ENCODE assay signal across 9 cellular contexts in genomic region chr21:38159355-38159754, GRCh38.
DNase-seq lines count a peak whose midpoint lies in the region; ATAC-seq, FAIRE-seq and TF ChIP-seq lines count a peak whose summit lies in the region.
"Had no signal": no experiment of that assay in that cellular context is flagged by ENCODE, and none has a peak within 500 bp of the region (broad histone marks: within the 10 kb centered on the region; RNA-seq: fewer than 3 reads in every experiment).

No MANE protein-coding gene starts in this region.

- H3K36me3 ChIP-seq in OCI-LY3 (replicated peaks; ENCODE audit: low read depth, low read length), result no peaks in the 10 kb centered on the region

- H3K9ac ChIP-seq in OCI-LY3 (ENCODE audit: low read length), result no peak overlapping the region

- no peak overlapping the region for H3K27ac Mint-ChIP-seq in activated T-cell treated with anti-CD3 and anti-CD28 coated beads, Interleukin-2, amount 50 U/mL, for 24 hours
- H3K27ac Mint-ChIP-seq: T-helper 1 cell treated with Interleukin-12 subunit alpha and Interleukin-12 subunit beta and Interleukin-4 antibody, amounts not matched to agents 30 μg/mL and 1 μg/mL, for 36 hours had no signal

- H3K4me3 ChIP-seq in OCI-LY3 (ENCODE audit: low read length) (no peak overlapping the region), fibroblast of villous mesenchyme (ENCODE audit: low read depth, low read length) (no peak overlapping the region)

- H4K20me1 ChIP-seq in OCI-LY3 (ENCODE audit: insufficient read depth, low read length), result no peaks in the 10 kb centered on the region

- H3K9me3 ChIP-seq in OCI-LY3 (ENCODE audit: insufficient read depth, low read length), result no peaks in the 10 kb centered on the region

- peaks cover 24% of the 10 kb centered on the region for H3K27me3 Mint-ChIP-seq in activated T-cell treated with anti-CD3 and anti-CD28 coated beads, Interleukin-2, amount 50 U/mL, for 24 hours

- H3K4me1 Mint-ChIP-seq in activated T-cell treated with anti-CD3 and anti-CD28 coated beads, Interleukin-2, amount 50 U/mL, for 24 hours (ENCODE audit: low read depth), result no peaks in the 10 kb centered on the region

- DNase-seq in D721Med (ENCODE audit: insufficient read length, low spot score) (no peak), fibroblast of villous mesenchyme (ENCODE audit: low read depth) (peak; percentile 89), pons (ENCODE audit: low spot score) (peak; percentile 46)
- DNase-seq in activated T-cell treated with anti-CD3 and anti-CD28 coated beads, Interleukin-2, amount 50 U/mL, for 24 hours, result peak; percentile 48

- no peak overlapping the region for H3K4me3 Mint-ChIP-seq in activated T-cell treated with anti-CD3 and anti-CD28 coated beads, Interleukin-2, amount 50 U/mL, for 24 hours
- H3K4me3 Mint-ChIP-seq: T-helper 1 cell treated with Interleukin-12 subunit alpha and Interleukin-12 subunit beta and Interleukin-4 antibody, amounts not matched to agents 30 μg/mL and 1 μg/mL, for 36 hours had no signal

- no peaks in the 10 kb centered on the region for H3K36me3 Mint-ChIP-seq in activated T-cell treated with anti-CD3 and anti-CD28 coated beads, Interleukin-2, amount 50 U/mL, for 24 hours (ENCODE audit: low read depth)

- no peak overlapping the region for H3K27ac ChIP-seq in OCI-LY3 (ENCODE audit: low read length)

- no peaks in the 10 kb centered on the region for H3K4me1 ChIP-seq in OCI-LY3 (ENCODE audit: low read length)

- H2AFZ ChIP-seq in OCI-LY3 (ENCODE audit: low read depth, low read length), result no peak overlapping the region

- ATAC-seq in HG03565 (IDR thresholded peaks at IDR 0.05; ENCODE audit: unreplicated experiment), result peak; percentile 41
- no peak for ATAC-seq in GM21447 (IDR thresholded peaks at IDR 0.05; ENCODE audit: unreplicated experiment)
- no peak for ATAC-seq in GM21390 (IDR thresholded peaks at IDR 0.05; ENCODE audit: unreplicated experiment)

- no peaks in the 10 kb centered on the region for H3K79me2 ChIP-seq in OCI-LY3 (ENCODE audit: low read length)

- H3K4me2 ChIP-seq in OCI-LY3 (ENCODE audit: low read length), result no peak overlapping the region

- TF ChIP-seq CTCF in D721Med (IDR thresholded peaks at IDR 0.05; ENCODE audit: insufficient read depth, missing control alignments) (peak; percentile 55), OCI-LY3 (IDR thresholded peaks at IDR 0.05; ENCODE audit: low read depth, low read length) (peak; percentile 76), fibroblast of villous mesenchyme (IDR thresholded peaks at IDR 0.05; ENCODE audit: insufficient read depth, low read depth, low read length) (peak; percentile 87)

- peaks cover 7% of the 10 kb centered on the region for H3K27me3 ChIP-seq in OCI-LY3 (ENCODE audit: low read depth, low read length)

- no peaks in the 10 kb centered on the region for H3K9me3 Mint-ChIP-seq in activated T-cell treated with anti-CD3 and anti-CD28 coated beads, Interleukin-2, amount 50 U/mL, for 24 hours
- H3K9me3 Mint-ChIP-seq: T-helper 1 cell treated with Interleukin-12 subunit alpha and Interleukin-12 subunit beta and Interleukin-4 antibody, amounts not matched to agents 30 μg/mL and 1 μg/mL, for 36 hours had no signal

- FAIRE-seq in D721Med (lab: Jason Lieb, UNC), result no peak
